11 cellular contexts compared by ENCODE assay signal in the genomic region with DNA sequence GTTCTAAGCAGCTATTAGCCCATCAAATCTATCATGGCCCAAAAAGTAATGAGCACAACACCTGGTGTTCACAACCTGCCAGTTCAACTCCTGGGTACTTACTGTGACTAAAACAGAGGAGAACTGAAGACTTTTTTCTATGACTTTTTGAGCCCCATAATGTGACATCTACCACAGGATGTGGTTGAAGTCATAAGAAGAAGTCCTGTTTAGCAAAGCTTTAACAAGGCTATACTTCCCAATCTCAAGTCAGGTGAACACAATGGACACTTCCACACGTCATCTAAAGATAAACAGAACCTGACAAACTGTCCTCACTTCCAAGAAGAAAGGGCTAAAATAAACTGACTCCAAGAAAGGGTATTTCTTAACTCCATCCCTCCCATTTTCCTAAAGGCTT.
A peak's percentile ranks its signal among the peaks of the same experiment; 100 is the strongest.
DNase-seq lines count a peak whose midpoint lies in the region; ATAC-seq and TF ChIP-seq lines count a peak whose summit lies in the region.
"Had no signal": no experiment of that assay in that cellular context is flagged by ENCODE, and none has a peak within 500 bp of the region (broad histone marks: within the 10 kb centered on the region; RNA-seq: fewer than 3 reads in every experiment).

No MANE protein-coding gene starts in this region.

- peaks cover 50% of the 10 kb centered on the region for H3K36me3 Mint-ChIP-seq in activated T-cell treated with anti-CD3 and anti-CD28 coated beads, Interleukin-2, amount 50 U/mL, for 24 hours (ENCODE audit: low read depth)
- H3K36me3 Mint-ChIP-seq in stimulated activated naive B cell treated with anti-CD40 and anti-IgM and Interleukin-4, amounts not matched to agents 10 μg/mL and 1 μg/mL and 100 μg/mL, for 72 hours = peaks cover 16 to 43% of the 10 kb centered on the region in 2 donors
- H3K36me3 Mint-ChIP-seq in progenitor cell of endocrine pancreas (ENCODE audit: insufficient read depth) = peaks cover 22% of the 10 kb centered on the region

- no peak overlapping the region for H3K4me3 ChIP-seq in adrenal gland
- H3K4me3 ChIP-seq: SJSA1, transverse colon had no signal

- intact Hi-C loops in adrenal gland (cut with DNase I) = no loop called here

- H3K27me3 Mint-ChIP-seq in activated T-cell treated with anti-CD3 and anti-CD28 coated beads, Interleukin-2, amount 50 U/mL, for 24 hours = no peaks in the 10 kb centered on the region
- no peaks in the 10 kb centered on the region for H3K27me3 Mint-ChIP-seq in stimulated activated naive B cell treated with anti-CD40 and anti-IgM and Interleukin-4, amounts not matched to agents 10 μg/mL and 1 μg/mL and 100 μg/mL, for 72 hours
- no peaks in the 10 kb centered on the region for H3K27me3 Mint-ChIP-seq in progenitor cell of endocrine pancreas

- DNase-seq in activated T-cell treated with anti-CD3 and anti-CD28 coated beads, Interleukin-2, amount 50 U/mL, for 24 hours = no peak
- DNase-seq in activated T-cell treated with anti-CD3 and anti-CD28 coated beads for 4 hours = no peak
- peak; percentile 13 to 66 for DNase-seq in NOMO-1 (lab: John Stamatoyannopoulos, UW; ENCODE audit: unreplicated experiment in 2 of 2)
- DNase-seq in stimulated activated naive B cell treated with anti-CD40 and anti-IgM and Interleukin-4, amounts not matched to agents 10 μg/mL and 1 μg/mL and 100 μg/mL, for 72 hours = no peak
- no peak for DNase-seq in adrenal gland
- DNase-seq in cerebellum (ENCODE audit: low spot score) = no peak
- DNase-seq in progenitor cell of endocrine pancreas (ENCODE audit: low spot score, unreplicated experiment) = no peak
- DNase-seq: HFFc6, transverse colon had no signal

- H3K27me3 ChIP-seq in adrenal gland = no peaks in the 10 kb centered on the region
- H3K27me3 ChIP-seq: SJSA1, transverse colon had no signal

- H3K9me3 Mint-ChIP-seq in activated T-cell treated with anti-CD3 and anti-CD28 coated beads, Interleukin-2, amount 50 U/mL, for 24 hours = no peaks in the 10 kb centered on the region
- H3K9me3 Mint-ChIP-seq in stimulated activated naive B cell treated with anti-CD40 and anti-IgM and Interleukin-4, amounts not matched to agents 10 μg/mL and 1 μg/mL and 100 μg/mL, for 72 hours = no peaks in the 10 kb centered on the region
- H3K9me3 Mint-ChIP-seq in progenitor cell of endocrine pancreas (ENCODE audit: low read depth) = no peaks in the 10 kb centered on the region
- H3K9me3 Mint-ChIP-seq: HFFc6 had no signal

- no peak overlapping the region for H3K4me3 Mint-ChIP-seq in activated T-cell treated with anti-CD3 and anti-CD28 coated beads, Interleukin-2, amount 50 U/mL, for 24 hours
- no peak overlapping the region for H3K4me3 Mint-ChIP-seq in stimulated activated naive B cell treated with anti-CD40 and anti-IgM and Interleukin-4, amounts not matched to agents 10 μg/mL and 1 μg/mL and 100 μg/mL, for 72 hours
- H3K4me3 Mint-ChIP-seq in progenitor cell of endocrine pancreas (ENCODE audit: low read depth) = no peak overlapping the region
- H3K4me3 Mint-ChIP-seq: HFFc6 had no signal

- no peaks in the 10 kb centered on the region for H3K36me3 ChIP-seq in adrenal gland (replicated peaks in 1 of 2)

- WGBS in adrenal gland, 4 donors = 82 to 93% (median 86%) methylated on average over 1 of the region's 1 CpG

- peak; percentile 85 for ATAC-seq in HG02852 (IDR thresholded peaks at IDR 0.05; ENCODE audit: unreplicated experiment)
- ATAC-seq in stimulated activated naive B cell treated with anti-CD40 and anti-IgM and Interleukin-4, amounts not matched to agents 10 μg/mL and 1 μg/mL and 100 μg/mL, for 72 hours (replicated peaks) = peak; percentile 83 to 91

- H3K27ac Mint-ChIP-seq in activated T-cell treated with anti-CD3 and anti-CD28 coated beads, Interleukin-2, amount 50 U/mL, for 24 hours = peak overlapping the region; percentile 34
- H3K27ac Mint-ChIP-seq in stimulated activated naive B cell treated with anti-CD40 and anti-IgM and Interleukin-4, amounts not matched to agents 10 μg/mL and 1 μg/mL and 100 μg/mL, for 72 hours = no peak overlapping the region
- no peak overlapping the region for H3K27ac Mint-ChIP-seq in progenitor cell of endocrine pancreas
- H3K27ac Mint-ChIP-seq: HFFc6 had no signal

- no peaks in the 10 kb centered on the region for H3K4me1 ChIP-seq in adrenal gland (replicated peaks in 1 of 2)

- TF ChIP-seq CTCF in adrenal gland (IDR thresholded peaks at IDR 0.05) (no peak), progenitor cell of endocrine pancreas (IDR thresholded peaks at IDR 0.05; ENCODE audit: unreplicated experiment) (no peak)

- TF ChIP-seq POLR2A in adrenal gland (IDR thresholded peaks at IDR 0.05) = no peak

- H3K9me3 ChIP-seq in adrenal gland (replicated peaks in 1 of 3) = no peaks in the 10 kb centered on the region
- H3K9me3 ChIP-seq: SJSA1, transverse colon had no signal

- H3K27ac ChIP-seq in adrenal gland = no peak overlapping the region
- H3K27ac ChIP-seq: SJSA1, transverse colon had no signal

- peaks cover 34% of the 10 kb centered on the region for H3K4me1 Mint-ChIP-seq in activated T-cell treated with anti-CD3 and anti-CD28 coated beads, Interleukin-2, amount 50 U/mL, for 24 hours (ENCODE audit: low read depth)
- peaks cover 13 to 24% of the 10 kb centered on the region in 2 donors for H3K4me1 Mint-ChIP-seq in stimulated activated naive B cell treated with anti-CD40 and anti-IgM and Interleukin-4, amounts not matched to agents 10 μg/mL and 1 μg/mL and 100 μg/mL, for 72 hours
- H3K4me1 Mint-ChIP-seq in progenitor cell of endocrine pancreas (ENCODE audit: low read depth) = peaks cover 6% of the 10 kb centered on the region

Comparison
In these comparisons a context has a peak if more than half of its experiments do, and no peak if none do; other contexts are left out.
1. DNase-seq: peak in NOMO-1 (2 of 2); none in activated T-cell treated with anti-CD3 and anti-CD28 coated beads, Interleukin-2, amount 50 U/mL, for 24 hours (single experiment), activated T-cell treated with anti-CD3 and anti-CD28 coated beads for 4 hours (single experiment), stimulated activated naive B cell treated with anti-CD40 and anti-IgM and Interleukin-4, amounts not matched to agents 10 μg/mL and 1 μg/mL and 100 μg/mL, for 72 hours (single experiment), adrenal gland (0 of 7), cerebellum (single experiment) and progenitor cell of endocrine pancreas (single experiment).